In genomic region chr13:29918845-29919244, GRCh38 we compare ENCODE assay signal across 2 cellular contexts.
A peak's percentile ranks its signal among the peaks of the same experiment; 100 is the strongest.
TF ChIP-seq lines count a peak whose summit lies in the region.

No MANE protein-coding gene starts in this region.

TF ChIP-seq in liver, 16 proteins besides CTCF, POLR2A, EP300 and RAD21 (continued from another document):
- TF ChIP-seq REST (IDR thresholded peaks at IDR 0.05) = no peak
- TF ChIP-seq ATF3 (IDR thresholded peaks at IDR 0.05) = no peak
- TF ChIP-seq HNF4A (conservative IDR thresholded peaks at IDR 0.05) = peak in 1 of 2 donors; percentile 63
- TF ChIP-seq HNF4G (IDR thresholded peaks at IDR 0.05) = no peak
- no peak for TF ChIP-seq MAX (IDR thresholded peaks at IDR 0.05)
- TF ChIP-seq NR2F2 (IDR thresholded peaks at IDR 0.05) = no peak
- no peak for TF ChIP-seq TAF1 (conservative IDR thresholded peaks at IDR 0.05)
- TF ChIP-seq SP1 (IDR thresholded peaks at IDR 0.05) = peak; percentile 17
- peak in 1 of 2 donors; percentile 45 for TF ChIP-seq RXRA (IDR thresholded peaks at IDR 0.05)
- no peak for TF ChIP-seq ZBTB33 (IDR thresholded peaks at IDR 0.05)
- no peak for TF ChIP-seq EGR1 (IDR thresholded peaks at IDR 0.05; ENCODE audit: low read depth in 2 of 2)
- TF ChIP-seq GABPA (IDR thresholded peaks at IDR 0.05 in 1 of 2, conservative IDR thresholded peaks at IDR 0.05 in 1 of 2) = no peak
TF ChIP-seq in liver: peak in this region for 6.

TF ChIP-seq in HepG2, 621 proteins besides CTCF, POLR2A, EP300 and RAD21 (continued from another document):
- TF ChIP-seq NRL (CRISPR knock-in tag; IDR thresholded peaks at IDR 0.05; ENCODE audit: borderline replicate concordance) (no peak), KDM6A (CRISPR knock-in tag; IDR thresholded peaks at IDR 0.05; ENCODE audit: low read depth) (no peak)
TF ChIP-seq in HepG2: peak in this region for 0.
